In genomic region chr16:19689342-19689741, GRCh38 we compare ENCODE assay signal across 15 cellular contexts.
"Had no signal": no experiment of that assay in that cellular context is flagged by ENCODE, and none has a peak within 500 bp of the region (broad histone marks: within the 10 kb centered on the region; RNA-seq: fewer than 3 reads in every experiment).

No MANE protein-coding gene starts in this region.

- H3K9me3 Mint-ChIP-seq: activated naive CD4-positive, alpha-beta T cell treated with anti-CD3 and anti-CD28 coated beads, Interleukin-2, amount 50 U/mL, for 72 hours; type B pancreatic cell had no signal

- H3K4me3 ChIP-seq: lung, SK-N-MC had no signal

- H3K27ac ChIP-seq: epithelial cell of prostate, SK-N-MC, WERI-Rb-1 had no signal

- H3K27me3 Mint-ChIP-seq: type B pancreatic cell had no signal

- H3K9ac ChIP-seq: parathyroid adenoma had no signal

- DNase-seq: activated effector memory CD4-positive, alpha-beta T cell treated with Interleukin-2 at 50 U/mL for 16 hours; aorta; cerebellar nuclear complex; effector memory CD4-positive, alpha-beta T cell; foreskin melanocyte; head of caudate nucleus; stimulated activated CD4-positive, alpha-beta T cell treated with anti-CD3 and anti-CD28 coated beads, Interleukin-1b, Interleukin-23, amount 100 ng/mL, for 48 hours; WERI-Rb-1 had no signal

- H3K4me3 Mint-ChIP-seq: mesothelial cell of epicardium, type B pancreatic cell had no signal
